In genomic region chr14:104927432-104927816, GRCh38 we compare ENCODE assay signal across 21 cellular contexts. TPM values are rescaled to one million over a fixed set of nuclear protein-coding genes. Genes with fewer than 3 reads are reported as not detected.
DNase-seq lines count a peak whose midpoint lies in the region; TF ChIP-seq lines count a peak whose summit lies in the region.
"Had no signal": no experiment of that assay in that cellular context is flagged by ENCODE, and none has a peak within 500 bp of the region (broad histone marks: within the 10 kb centered on the region; RNA-seq: fewer than 3 reads in every experiment).

No MANE protein-coding gene starts in this region.

- H3K9me3 ChIP-seq in MM.1S (replicated peaks; ENCODE audit: insufficient read depth, low read length) (no peaks in the 10 kb centered on the region), endodermal cell (ENCODE audit: control insufficient read depth, low read length) (no peaks in the 10 kb centered on the region), spleen (peaks cover 0 to 7% (median 2%) of the 10 kb centered on the region in 8 donors)
- H3K9me3 ChIP-seq: testis had no signal

- WGBS in endodermal cell (ENCODE audit: insufficient coverage in 1 of 2, insufficient read length in 1 of 2), 2 experiments = 84 to 88% methylated on average over 4 to 10 of the region's 10 CpGs
- WGBS in spleen, 5 donors = 53 to 79% (median 76%) methylated on average over 3 to 10 of the region's 10 CpGs

- H4K20me1 ChIP-seq in MM.1S (ENCODE audit: insufficient read depth, low read length) = no peaks in the 10 kb centered on the region

- peak overlapping the region; percentile 86; the same call in 1 of the 2 replicates for H3K4me2 ChIP-seq in MM.1S (ENCODE audit: low read depth, low read length)
- H3K4me2 ChIP-seq: neural progenitor cell had no signal

- H3F3A ChIP-seq in MM.1S (ENCODE audit: insufficient read depth, low read length) = no peaks in the 10 kb centered on the region

- no peaks in the 10 kb centered on the region for H3K4me1 Mint-ChIP-seq in endodermal cell
- H3K4me1 Mint-ChIP-seq: CD8-positive, alpha-beta memory T cell; neural progenitor cell had no signal

- H3K4me3 ChIP-seq in MM.1S (ENCODE audit: low read length) (no peak overlapping the region), endodermal cell (ENCODE audit: low read length) (no peak overlapping the region), spleen (peak overlapping the region in 1 of 8 donors; percentile 63)
- H3K4me3 ChIP-seq: neural progenitor cell, testis had no signal

- DNase-seq in GM20000 (ENCODE audit: low spot score) (peak; percentile 7), MM.1S (no peak), endodermal cell (no peak), spleen (peak; percentile 78), inferior parietal cortex (ENCODE audit: extremely low spot score) (no peak), SKM-1 (lab: John Stamatoyannopoulos, UW; ENCODE audit: unreplicated experiment) (no peak)
- DNase-seq in stimulated activated CD4-positive, alpha-beta T cell treated with anti-CD3 and anti-CD28 coated beads, Interleukin-4, amount 100 ng/mL, for 24 hours = no peak
- DNase-seq: activated CD4-positive, alpha-beta memory T cell treated with anti-CD3 and anti-CD28 coated beads for 36 hours; activated T-cell treated with anti-CD3 and anti-CD28 coated beads for 4 hours; CD8-positive, alpha-beta memory T cell; NCI-H1417 treated with DMSO at 0.1 percent for 48 hours; NCI-H2107; stimulated activated CD4-positive, alpha-beta T cell treated with anti-CD3 and anti-CD28 coated beads, Interleukin-1b, Interleukin-23, amount 100 ng/mL, for 48 hours; stimulated activated naive CD4-positive, alpha-beta T cell; testis had no signal

- no peak overlapping the region for H2AFZ ChIP-seq in MM.1S (ENCODE audit: low read length)
- H2AFZ ChIP-seq: neural progenitor cell had no signal

- peaks cover 19% of the 10 kb centered on the region for H3K4me1 ChIP-seq in MM.1S (ENCODE audit: low read length)
- H3K4me1 ChIP-seq in endodermal cell (ENCODE audit: control insufficient read depth, insufficient read depth, low read length) = no peaks in the 10 kb centered on the region
- peaks cover 12 to 69% (median 50%) of the 10 kb centered on the region in 6 donors for H3K4me1 ChIP-seq in spleen

- no peaks in the 10 kb centered on the region for H3K27me3 ChIP-seq in MM.1S (replicated peaks; ENCODE audit: insufficient read depth, low read length)
- H3K27me3 ChIP-seq in endodermal cell (ENCODE audit: control insufficient read depth, insufficient read depth, low read length, poor library complexity, severe bottlenecking) = peaks cover 12% of the 10 kb centered on the region
- H3K27me3 ChIP-seq in spleen (replicated peaks in 1 of 7) = peaks cover 0 to 32% (median 0%) of the 10 kb centered on the region in 7 donors
- H3K27me3 ChIP-seq: testis had no signal

- no peak for TF ChIP-seq POLR2A in spleen (IDR thresholded peaks at IDR 0.05)

- no peaks in the 10 kb centered on the region for H3K36me3 ChIP-seq in MM.1S (replicated peaks; ENCODE audit: insufficient read depth, low read length)
- H3K36me3 ChIP-seq in endodermal cell (ENCODE audit: control insufficient read depth, insufficient read depth, low read length) = no peaks in the 10 kb centered on the region
- no peaks in the 10 kb centered on the region for H3K36me3 ChIP-seq in spleen
- H3K36me3 ChIP-seq: neural progenitor cell had no signal

- H3K4me3 Mint-ChIP-seq in endodermal cell = no peak overlapping the region
- H3K4me3 Mint-ChIP-seq: activated CD4-positive, alpha-beta memory T cell treated with anti-CD3 and anti-CD28 coated beads for 36 hours; CD8-positive, alpha-beta memory T cell; neural progenitor cell had no signal

- TF ChIP-seq CTCF in GM20000 (IDR thresholded peaks at IDR 0.05; ENCODE audit: extremely low read depth, missing control alignments) (no peak), MM.1S (IDR thresholded peaks at IDR 0.05; ENCODE audit: low read length) (no peak), endodermal cell (conservative IDR thresholded peaks at IDR 0.05) (peak; percentile 4), spleen (IDR thresholded peaks at IDR 0.05 in 8 of 11, conservative IDR thresholded peaks at IDR 0.05 in 3 of 11) (no peak)

- intact Hi-C loops in spleen (cut with DNase I; ENCODE audit: low total_unique reads) = no loop called here

- H3K27ac ChIP-seq in MM.1S (ENCODE audit: low read length) = no peak overlapping the region
- H3K27ac ChIP-seq in endodermal cell (ENCODE audit: low read depth, low read length) = no peak overlapping the region
- no peak overlapping the region for H3K27ac ChIP-seq in spleen
- H3K27ac ChIP-seq: neural progenitor cell, testis had no signal

- H3K9me3 Mint-ChIP-seq in endodermal cell = peaks cover 4% of the 10 kb centered on the region
- H3K9me3 Mint-ChIP-seq: CD8-positive, alpha-beta memory T cell; neural progenitor cell had no signal

- no peaks in the 10 kb centered on the region for H3K36me3 Mint-ChIP-seq in endodermal cell (ENCODE audit: low read depth)
- H3K36me3 Mint-ChIP-seq: activated CD4-positive, alpha-beta memory T cell treated with anti-CD3 and anti-CD28 coated beads for 36 hours; CD8-positive, alpha-beta memory T cell; neural progenitor cell had no signal

- peaks cover 33% of the 10 kb centered on the region for H3K27me3 Mint-ChIP-seq in endodermal cell (ENCODE audit: insufficient read depth)

- H3K9ac ChIP-seq in MM.1S (ENCODE audit: low read length) = no peak overlapping the region
- no peak overlapping the region for H3K9ac ChIP-seq in endodermal cell (ENCODE audit: extremely low read depth, low read length, poor library complexity, severe bottlenecking)
- H3K9ac ChIP-seq: neural progenitor cell had no signal

- no peaks in the 10 kb centered on the region for H3K79me2 ChIP-seq in MM.1S (ENCODE audit: low read length)

- H3K9me2 ChIP-seq in MM.1S (replicated peaks; ENCODE audit: insufficient read depth, low read length) = no peaks in the 10 kb centered on the region

- no peak overlapping the region for H3K27ac Mint-ChIP-seq in endodermal cell
- H3K27ac Mint-ChIP-seq: activated CD4-positive, alpha-beta memory T cell treated with anti-CD3 and anti-CD28 coated beads for 36 hours; CD8-positive, alpha-beta memory T cell; neural progenitor cell had no signal

RNA-seq across cellular contexts. Expression of gene PLD4, which starts 2.7 kb away (rescaled TPM):
- total RNA-seq in endodermal cell (not detected), spleen (10 to 100 TPM in 6 of 7 donors, 1 to 10 TPM in 1; 5.4 to 30.2 (median 13.9) TPM)
- 0.04 TPM for polyA plus RNA-seq in endodermal cell (2013, experiment 1 of 2)
- not detected for polyA plus RNA-seq in endodermal cell (2013, experiment 2 of 2)
- polyA plus RNA-seq in spleen = 10 to 100 TPM; 25.8 to 31.3 (median 29.8) TPM
- total RNA-seq: activated CD4-positive, alpha-beta memory T cell treated with anti-CD3 and anti-CD28 coated beads for 36 hours; bronchial epithelial cell; dermis microvascular lymphatic vessel endothelial cell; M059J; NCI-H460; RPMI7951 had no signal
- polyA plus RNA-seq: CD8-positive, alpha-beta memory T cell had no signal

RNA-seq across cellular contexts. Expression of gene AHNAK2, which starts 50.8 kb away (rescaled TPM):
- total RNA-seq in endodermal cell (1 to 10 TPM in 1 of 2 donors, under 1 TPM in 1; 0.93 to 2.2 TPM), spleen (1 to 10 TPM in 1 of 7 donors, under 1 TPM in 6; 0.26 to 1.3 (median 0.66) TPM)
- 3.5 TPM for polyA plus RNA-seq in endodermal cell (2013, experiment 1 of 2)
- polyA plus RNA-seq in endodermal cell (2013, experiment 2 of 2) = 3.0 TPM
- polyA plus RNA-seq in spleen = under 1 TPM; 0.30 to 0.86 (median 0.76) TPM
- polyA plus RNA-seq: CD8-positive, alpha-beta memory T cell had no signal

RNA-seq across cellular contexts. Expression of gene CLBA1, which starts 58.2 kb away (rescaled TPM):
- total RNA-seq in endodermal cell (10 to 100 TPM; 11.2 to 12.5 TPM), spleen (1 to 10 TPM; 1.7 to 4.0 (median 3.4) TPM)
- polyA plus RNA-seq in endodermal cell (2013, experiment 1 of 2) = 9.8 TPM
- 9.0 TPM for polyA plus RNA-seq in endodermal cell (2013, experiment 2 of 2)
- 1 to 10 TPM; 3.7 to 4.3 (median 3.9) TPM for polyA plus RNA-seq in spleen

Comparison
In these comparisons a context has a peak if more than half of its experiments do, and no peak if none do; other contexts are left out.
1. DNase-seq: peak in GM20000 (single experiment) and spleen (single experiment); none in MM.1S (single experiment), endodermal cell (single experiment), stimulated activated CD4-positive, alpha-beta T cell treated with anti-CD3 and anti-CD28 coated beads, Interleukin-4, amount 100 ng/mL, for 24 hours (single experiment), inferior parietal cortex (single experiment) and SKM-1 (single experiment).
2. RNA of gene PLD4, which starts 2.7 kb away (total RNA-seq): 5.4 to 30.2 TPM in spleen; not detected in endodermal cell; every median in the first group is over 4 times any median in the second.